Comparison of ENCODE assay signal across 1 cellular context in the genomic region with DNA sequence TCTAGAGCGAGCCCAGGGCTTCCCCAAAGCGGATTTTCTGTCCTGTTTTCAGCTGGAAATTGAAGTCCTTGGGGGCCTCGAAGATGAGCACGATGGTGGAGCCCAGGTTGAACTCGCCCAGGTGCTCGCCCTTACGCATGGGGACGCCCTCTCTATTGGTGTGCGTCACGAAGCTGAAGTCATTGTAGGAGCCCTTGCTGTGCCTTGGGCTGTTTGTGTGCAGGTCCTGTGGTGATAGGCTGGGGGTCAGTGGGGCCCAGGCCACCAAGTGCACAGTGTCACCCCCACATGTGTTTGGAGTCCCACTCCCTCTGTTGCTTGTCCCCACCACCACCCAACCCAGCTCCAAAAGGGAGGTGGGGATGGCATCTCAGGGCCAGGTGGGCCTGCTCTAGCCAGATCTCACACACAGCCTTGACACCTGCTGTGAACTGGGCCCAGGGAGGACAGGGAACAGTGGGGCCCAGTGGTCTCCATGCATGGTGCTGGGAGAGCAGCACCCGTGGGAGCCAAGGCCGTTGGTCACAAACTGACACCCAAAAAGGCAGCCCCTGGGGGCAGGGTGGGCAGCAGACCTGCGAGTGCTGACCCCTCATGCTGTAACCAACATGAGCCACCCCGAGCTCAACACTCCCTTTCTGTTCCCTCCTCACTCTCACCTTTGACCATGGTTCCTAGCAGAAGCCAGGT.
A peak's percentile ranks its signal among the peaks of the same experiment; 100 is the strongest.
TF ChIP-seq lines count a peak whose summit lies in the region.

No MANE protein-coding gene starts in this region.

TF ChIP-seq in GM12878, 131 proteins besides CTCF, POLR2A, EP300 and RAD21:
- TF ChIP-seq SMAD5 (IDR thresholded peaks at IDR 0.05; ENCODE audit: low read depth) (peak; percentile 25; the same call in 1 of the 2 replicates), PML (IDR thresholded peaks at IDR 0.05; ENCODE audit: low read length) (no peak), ZBTB4 (CRISPR knock-in tag; IDR thresholded peaks at IDR 0.05) (no peak), POLR2AphosphoS5 (IDR thresholded peaks at IDR 0.05; ENCODE audit: low read length) (peak; percentile 30; the same call in 1 of the 2 replicates), ZNF274 (IDR thresholded peaks at IDR 0.05; ENCODE audit: insufficient read depth, insufficient read length) (no peak), NBN (IDR thresholded peaks at IDR 0.05) (no peak), CBFB (IDR thresholded peaks at IDR 0.05; ENCODE audit: low read depth) (0 out of 2 replicates have a peak, but pooled peaks have one; percentile 16)
- TF ChIP-seq, protein P1, sequence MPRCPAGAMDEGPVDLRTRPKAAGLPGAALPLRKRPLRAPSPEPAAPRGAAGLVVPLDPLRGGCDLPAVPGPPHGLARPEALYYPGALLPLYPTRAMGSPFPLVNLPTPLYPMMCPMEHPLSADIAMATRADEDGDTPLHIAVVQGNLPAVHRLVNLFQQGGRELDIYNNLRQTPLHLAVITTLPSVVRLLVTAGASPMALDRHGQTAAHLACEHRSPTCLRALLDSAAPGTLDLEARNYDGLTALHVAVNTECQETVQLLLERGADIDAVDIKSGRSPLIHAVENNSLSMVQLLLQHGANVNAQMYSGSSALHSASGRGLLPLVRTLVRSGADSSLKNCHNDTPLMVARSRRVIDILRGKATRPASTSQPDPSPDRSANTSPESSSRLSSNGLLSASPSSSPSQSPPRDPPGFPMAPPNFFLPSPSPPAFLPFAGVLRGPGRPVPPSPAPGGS (IDR thresholded peaks at IDR 0.05; ENCODE audit: borderline replicate concordance, insufficient read depth, low read depth, low read length, poor library complexity, severe bottlenecking) = peak; percentile 4
